Comparison of ENCODE assay signal across 36 cellular contexts in the genomic region with DNA sequence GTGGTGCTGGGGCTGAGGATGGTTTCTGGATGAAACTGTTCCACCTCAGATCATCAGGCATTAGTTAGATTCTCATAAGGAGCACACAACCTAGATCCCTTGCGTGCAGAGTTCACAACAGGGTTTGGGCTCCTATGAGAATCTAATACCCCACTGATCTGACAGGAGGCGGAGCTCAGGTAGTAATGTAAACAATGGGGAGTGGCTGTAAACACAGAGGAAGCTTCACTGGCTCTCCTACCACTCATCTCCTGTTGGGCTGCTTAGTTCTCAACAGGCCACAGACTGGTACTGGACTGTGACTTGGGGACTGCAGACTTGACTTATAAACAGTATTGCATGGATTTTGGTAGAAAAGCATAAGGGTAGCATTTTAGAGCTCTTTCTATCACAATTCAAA.
"Had no signal": no experiment of that assay in that cellular context is flagged by ENCODE, and none has a peak within 500 bp of the region (broad histone marks: within the 10 kb centered on the region; RNA-seq: fewer than 3 reads in every experiment).

No MANE protein-coding gene starts in this region.

- H3K36me3 Mint-ChIP-seq: activated naive CD4-positive, alpha-beta T cell treated with anti-CD3 and anti-CD28 coated beads, Interleukin-2, amount 10 ng/mL, durations not matched to agents 7 days and 5 days; activated naive CD8-positive, alpha-beta T cell treated with anti-CD3 and anti-CD28 coated beads, Interleukin-2, amount 10 ng/mL, durations not matched to agents 7 days and 5 days; brain; mesothelial cell of epicardium; naive B cell; stimulated activated naive B cell treated with anti-CD40 and anti-IgM and Interleukin-4, amounts not matched to agents 10 μg/mL and 1 μg/mL and 100 μg/mL, for 72 hours had no signal

- H3K4me3 ChIP-seq: ascending aorta, cardiac muscle cell, coronary artery, dorsolateral prefrontal cortex, gastroesophageal sphincter, hepatocyte, pancreas, prostate gland, skin epidermis, stomach, suprapubic skin, tibial artery, upper lobe of right lung had no signal

- H3K4me3 Mint-ChIP-seq: activated naive CD4-positive, alpha-beta T cell treated with anti-CD3 and anti-CD28 coated beads, Interleukin-2, amount 10 ng/mL, durations not matched to agents 7 days and 5 days; activated naive CD8-positive, alpha-beta T cell treated with anti-CD3 and anti-CD28 coated beads, Interleukin-2, amount 10 ng/mL, durations not matched to agents 7 days and 5 days; activated T-helper 1 cell treated with anti-CD3 and anti-CD28 coated beads, Interleukin-12 subunit alpha, Interleukin-12 subunit beta, Interleukin-2, Interleukin-4 antibody, amounts not matched to agents 30 ng/mL and 10 ng/mL and 1 ng/mL, durations not matched to agents 14 hours and 24 hours and 36 hours; brain; mesothelial cell of epicardium; naive B cell; nephron progenitor cell; stimulated activated naive B cell treated with anti-CD40 and anti-IgM and Interleukin-4, amounts not matched to agents 10 μg/mL and 1 μg/mL and 100 μg/mL, for 72 hours; T-helper 2 cell treated with Interferon-gamma antibody and Interleukin-4, amounts not matched to agents 5 μg/mL and 100 μg/mL, for 36 hours had no signal

- H3K4me1 ChIP-seq: ascending aorta, gastroesophageal sphincter, pancreas, prostate gland, stomach, suprapubic skin, tibial artery, upper lobe of right lung had no signal

- H3K27ac Mint-ChIP-seq: activated naive CD4-positive, alpha-beta T cell treated with anti-CD3 and anti-CD28 coated beads, Interleukin-2, amount 10 ng/mL, durations not matched to agents 7 days and 5 days; activated naive CD8-positive, alpha-beta T cell treated with anti-CD3 and anti-CD28 coated beads, Interleukin-2, amount 10 ng/mL, durations not matched to agents 7 days and 5 days; activated T-helper 1 cell treated with anti-CD3 and anti-CD28 coated beads, Interleukin-12 subunit alpha, Interleukin-12 subunit beta, Interleukin-2, Interleukin-4 antibody, amounts not matched to agents 30 ng/mL and 10 ng/mL and 1 ng/mL, durations not matched to agents 14 hours and 24 hours and 36 hours; brain; mesothelial cell of epicardium; naive B cell; nephron progenitor cell; stimulated activated naive B cell treated with anti-CD40 and anti-IgM and Interleukin-4, amounts not matched to agents 10 μg/mL and 1 μg/mL and 100 μg/mL, for 72 hours; T-helper 2 cell treated with Interferon-gamma antibody and Interleukin-4, amounts not matched to agents 5 μg/mL and 100 μg/mL, for 36 hours had no signal

- H3K4me1 Mint-ChIP-seq: activated naive CD4-positive, alpha-beta T cell treated with anti-CD3 and anti-CD28 coated beads, Interleukin-2, amount 10 ng/mL, durations not matched to agents 7 days and 5 days; activated naive CD8-positive, alpha-beta T cell treated with anti-CD3 and anti-CD28 coated beads, Interleukin-2, amount 10 ng/mL, durations not matched to agents 7 days and 5 days; brain; mesothelial cell of epicardium; naive B cell; stimulated activated naive B cell treated with anti-CD40 and anti-IgM and Interleukin-4, amounts not matched to agents 10 μg/mL and 1 μg/mL and 100 μg/mL, for 72 hours had no signal

- H3K27ac ChIP-seq: ascending aorta, cardiac muscle cell, coronary artery, dorsolateral prefrontal cortex, gastroesophageal sphincter, hepatocyte, pancreas, prostate gland, skin epidermis, stomach, suprapubic skin, tibial artery, upper lobe of right lung had no signal

- DNase-seq: activated CD4-positive, alpha-beta T cell treated with anti-CD3 and anti-CD28 coated beads for 4 hours; activated CD4-positive, alpha-beta T cell treated with anti-CD3 and anti-CD28 coated beads, Interleukin-2, amount 50 U/mL, for 48 hours; activated CD8-positive, alpha-beta memory T cell treated with anti-CD3 and anti-CD28 coated beads for 24 hours; activated CD8-positive, alpha-beta memory T cell treated with anti-CD3 and anti-CD28 coated beads, Interleukin-2, amount 50 U/mL, for 4 hours; activated gamma-delta T cell; activated naive CD4-positive, alpha-beta T cell treated with anti-CD3 and anti-CD28 coated beads, Interleukin-2, amount 10 ng/mL, durations not matched to agents 7 days and 5 days; activated naive CD8-positive, alpha-beta T cell treated with anti-CD3 and anti-CD28 coated beads, Interleukin-2, amount 10 ng/mL, durations not matched to agents 7 days and 5 days; activated T-cell treated with anti-CD3 and anti-CD28 coated beads, Interleukin-2, amount 50 U/mL, for 1 hour; dorsolateral prefrontal cortex; effector memory CD4-positive, alpha-beta T cell; left cardiac atrium; left ventricle myocardium superior; naive B cell; nephron progenitor cell; nucleus accumbens; pancreas; retina; stimulated activated CD4-positive, alpha-beta T cell treated with anti-CD3 and anti-CD28 coated beads, Interleukin-12 subunit alpha, Interleukin-12 subunit beta, amount 100 ng/mL, for 4 hours; stimulated activated CD4-positive, alpha-beta T cell treated with anti-CD3 and anti-CD28 coated beads, Interleukin-4, amount 100 ng/mL, for 4 hours; stimulated activated CD8-positive, alpha-beta memory T cell treated with anti-CD3 and anti-CD28 coated beads, Interleukin-4, amount 100 ng/mL, for 48 hours; stimulated activated naive B cell treated with anti-CD40 and anti-IgM and Interleukin-4, amounts not matched to agents 10 μg/mL and 1 μg/mL and 100 μg/mL, for 72 hours; stomach; tibial artery; upper lobe of right lung had no signal

- H3K4me2 ChIP-seq: hepatocyte had no signal

- H2AFZ ChIP-seq: hepatocyte had no signal

- H3K27me3 ChIP-seq: ascending aorta, cardiac muscle cell, dorsolateral prefrontal cortex, gastroesophageal sphincter, hepatocyte, pancreas, stomach, suprapubic skin, tibial artery, upper lobe of right lung had no signal

- H3K36me3 ChIP-seq: ascending aorta, cardiac muscle cell, gastroesophageal sphincter, pancreas, prostate gland, stomach, suprapubic skin, tibial artery, upper lobe of right lung had no signal

- H3K9me3 Mint-ChIP-seq: nephron progenitor cell had no signal

- H3K79me2 ChIP-seq: hepatocyte had no signal

- H3K9me3 ChIP-seq: ascending aorta, gastroesophageal sphincter, pancreas, prostate gland, suprapubic skin, tibial artery, upper lobe of right lung had no signal

- H3K27me3 Mint-ChIP-seq: activated naive CD4-positive, alpha-beta T cell treated with anti-CD3 and anti-CD28 coated beads, Interleukin-2, amount 10 ng/mL, durations not matched to agents 7 days and 5 days; activated naive CD8-positive, alpha-beta T cell treated with anti-CD3 and anti-CD28 coated beads, Interleukin-2, amount 10 ng/mL, durations not matched to agents 7 days and 5 days; brain; naive B cell; stimulated activated naive B cell treated with anti-CD40 and anti-IgM and Interleukin-4, amounts not matched to agents 10 μg/mL and 1 μg/mL and 100 μg/mL, for 72 hours had no signal
